Comparison of ENCODE assay signal across 10 cellular contexts in genomic region chr1:162690672-162691434, GRCh38. TPM values are rescaled to one million over a fixed set of nuclear protein-coding genes. Genes with fewer than 3 reads are reported as not detected.
DNase-seq lines count a peak whose midpoint lies in the region; TF ChIP-seq lines count a peak whose summit lies in the region.
"Had no signal": no experiment of that assay in that cellular context is flagged by ENCODE, and none has a peak within 500 bp of the region (broad histone marks: within the 10 kb centered on the region; RNA-seq: fewer than 3 reads in every experiment).

No MANE protein-coding gene starts in this region.

- H3K4me3 Mint-ChIP-seq in Calu3 (ENCODE audit: low read depth, unreplicated experiment), result no peak overlapping the region
- H3K4me3 Mint-ChIP-seq: natural killer cell treated with Interleukin-12 subunit alpha and Interleukin-12 subunit beta and Interleukin-15 and Interleukin-18, amount 100 ng/mL, for 72 hours had no signal

- H3K4me1 Mint-ChIP-seq in Calu3 (ENCODE audit: low read depth, unreplicated experiment), result peaks cover 9% of the 10 kb centered on the region

- no peaks in the 10 kb centered on the region for H3K36me3 Mint-ChIP-seq in Calu3 (ENCODE audit: insufficient read depth, unreplicated experiment)
- H3K36me3 Mint-ChIP-seq: natural killer cell treated with Interleukin-12 subunit alpha and Interleukin-12 subunit beta and Interleukin-15 and Interleukin-18, amount 100 ng/mL, for 72 hours had no signal

- TF ChIP-seq CTCF in transverse colon (IDR thresholded peaks at IDR 0.05), result no peak
- no peak for TF ChIP-seq CTCF in Calu3 (IDR thresholded peaks at IDR 0.05; ENCODE audit: unreplicated experiment)

- TF ChIP-seq EP300 in transverse colon (IDR thresholded peaks at IDR 0.05; ENCODE audit: low read depth), result no peak

- BruUV-seq in Calu3 (replicated peaks; lab: Mats Ljungman, UMichigan), result no TSS peak

- no peak for TF ChIP-seq POLR2A in transverse colon (IDR thresholded peaks at IDR 0.05)

- no peaks in the 10 kb centered on the region for H3K36me3 ChIP-seq in iPS-18a (ENCODE audit: control insufficient read depth, low read depth, low read length)
- H3K36me3 ChIP-seq in transverse colon, result no peaks in the 10 kb centered on the region

- intact Hi-C loops in transverse colon (cut with DNase I; ENCODE audit: low total_unique reads) (no loop called here), Calu3 (cut with micrococcal nuclease; ENCODE audit: unreplicated experiment) (no loop called here)

- H3K9me3 Mint-ChIP-seq in Calu3 (ENCODE audit: low read depth, unreplicated experiment), result no peaks in the 10 kb centered on the region
- H3K9me3 Mint-ChIP-seq: natural killer cell treated with Interleukin-12 subunit alpha and Interleukin-12 subunit beta and Interleukin-15 and Interleukin-18, amount 100 ng/mL, for 72 hours had no signal

- H3K4me3 ChIP-seq in iPS-18a (ENCODE audit: low read length), result peak overlapping the region; percentile 5
- no peak overlapping the region for H3K4me3 ChIP-seq in transverse colon

- H3K27me3 Mint-ChIP-seq in Calu3 (ENCODE audit: unreplicated experiment), result no peaks in the 10 kb centered on the region

- H3K9me3 ChIP-seq in iPS-18a (ENCODE audit: control insufficient read depth, low read depth, low read length), result no peaks in the 10 kb centered on the region
- no peaks in the 10 kb centered on the region for H3K9me3 ChIP-seq in transverse colon

- H3K9ac ChIP-seq in iPS-18a (ENCODE audit: low read length), result no peak overlapping the region

- DNase-seq in DMS 273 (lab: John Stamatoyannopoulos, UW; ENCODE audit: unreplicated experiment) (peak; percentile 37), DMS 273 treated with DMSO at 0.1 percent for 48 hours (lab: John Stamatoyannopoulos, UW) (no peak), astrocyte of the hippocampus (ENCODE audit: low read depth, low spot score) (peak; percentile 86), transverse colon (peak; percentile 35), OCI-M2 (lab: John Stamatoyannopoulos, UW; ENCODE audit: unreplicated experiment) (no peak), Calu3 (no peak), SIG-M5 treated with dmso at 0.1 percent for 504 hours (lab: John Stamatoyannopoulos, UW; ENCODE audit: unreplicated experiment) (no peak)

- H3K27ac ChIP-seq in iPS-18a (ENCODE audit: low read length) (no peak overlapping the region), transverse colon (peak overlapping the region; percentile 61 to 87 (median 77))
- H3K27ac ChIP-seq: 22Rv1 had no signal

- in situ Hi-C loops in transverse colon (cut with MboI; ENCODE audit: low pct_ligation_motif_present in 1 of 4, low pct_unique_long_range_greater_than_20kb in 1 of 4, low sequenced_read_pairs in 3 of 4), result no loop called here

- CTCF ChIA-PET in Calu3 (lab: Charles Lee), result no interaction called here

- 28 to 39% methylated on average over 3 to 7 of the region's 7 CpGs for WGBS in transverse colon (ENCODE audit: low coverage in 1 of 2), 2 donors

- no peaks in the 10 kb centered on the region for H3K27me3 ChIP-seq in iPS-18a (ENCODE audit: control insufficient read depth, insufficient read depth, low read length)
- H3K27me3 ChIP-seq in transverse colon, result no peaks in the 10 kb centered on the region

- peaks cover 23% of the 10 kb centered on the region for H3K4me1 ChIP-seq in iPS-18a (ENCODE audit: control insufficient read depth, low read depth, low read length)
- H3K4me1 ChIP-seq in transverse colon, result peaks cover 0 to 37% (median 16%) of the 10 kb centered on the region in 4 donors

- H3K27ac Mint-ChIP-seq in Calu3 (ENCODE audit: unreplicated experiment), result no peak overlapping the region
- H3K27ac Mint-ChIP-seq: natural killer cell treated with Interleukin-12 subunit alpha and Interleukin-12 subunit beta and Interleukin-15 and Interleukin-18, amount 100 ng/mL, for 72 hours had no signal

RNA-seq across cellular contexts. Expression of gene DDR2, which starts 58.6 kb away (rescaled TPM):
- total RNA-seq in transverse colon, result 10 to 100 TPM; 33.3 to 54.1 (median 42.2) TPM
- 0.34 and 0.80 TPM in 2 replicates for total RNA-seq in Calu3 (2022)

Comparison
In these comparisons a context has a peak if more than half of its experiments do, and no peak if none do; other contexts are left out.
1. DNase-seq: peak in DMS 273 (single experiment), astrocyte of the hippocampus (single experiment) and transverse colon (single experiment); none in DMS 273 treated with DMSO at 0.1 percent for 48 hours (single experiment), OCI-M2 (single experiment), Calu3 (single experiment) and SIG-M5 treated with dmso at 0.1 percent for 504 hours (single experiment).
2. RNA of gene DDR2, which starts 58.6 kb away (total RNA-seq): 33.3 to 54.1 TPM in transverse colon; 0.34 to 0.80 TPM in Calu3; every median in the first group is over 10 times any median in the second.